ENCODE assay signal across 1 cellular context in the genomic region with DNA sequence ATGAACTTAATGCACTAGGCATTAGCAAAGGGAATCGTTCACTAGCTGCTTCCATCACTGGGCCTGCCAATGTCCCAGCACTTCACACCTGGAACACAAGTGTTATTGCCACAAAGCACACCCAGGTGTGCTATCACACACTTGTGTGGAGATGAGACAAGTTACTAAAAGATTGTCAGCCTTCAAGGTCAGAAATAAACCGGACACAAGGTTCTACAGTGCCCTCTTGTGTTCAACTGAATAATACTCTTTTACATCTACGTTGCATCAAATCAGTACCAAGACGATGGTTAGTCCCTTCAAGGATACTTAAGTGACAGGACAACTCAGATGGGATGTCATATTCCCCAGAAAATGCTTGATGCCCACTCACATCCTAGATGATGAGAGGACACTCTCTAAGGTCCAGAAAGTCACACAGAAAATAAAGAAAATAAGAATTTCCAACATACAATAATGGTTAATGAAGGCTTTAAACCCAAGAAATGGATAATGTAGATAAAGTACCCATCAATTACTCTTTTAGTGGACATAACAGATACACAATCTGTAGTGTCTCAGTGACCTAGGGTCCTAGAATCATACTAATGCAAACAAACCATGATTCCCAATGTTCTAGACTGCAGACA.
TF ChIP-seq lines count a peak whose summit lies in the region.

No MANE protein-coding gene starts in this region.

TF ChIP-seq in HepG2, 621 proteins besides CTCF, POLR2A, EP300 and RAD21 (continued from another document and continues in another):
- TF ChIP-seq, protein P1, sequence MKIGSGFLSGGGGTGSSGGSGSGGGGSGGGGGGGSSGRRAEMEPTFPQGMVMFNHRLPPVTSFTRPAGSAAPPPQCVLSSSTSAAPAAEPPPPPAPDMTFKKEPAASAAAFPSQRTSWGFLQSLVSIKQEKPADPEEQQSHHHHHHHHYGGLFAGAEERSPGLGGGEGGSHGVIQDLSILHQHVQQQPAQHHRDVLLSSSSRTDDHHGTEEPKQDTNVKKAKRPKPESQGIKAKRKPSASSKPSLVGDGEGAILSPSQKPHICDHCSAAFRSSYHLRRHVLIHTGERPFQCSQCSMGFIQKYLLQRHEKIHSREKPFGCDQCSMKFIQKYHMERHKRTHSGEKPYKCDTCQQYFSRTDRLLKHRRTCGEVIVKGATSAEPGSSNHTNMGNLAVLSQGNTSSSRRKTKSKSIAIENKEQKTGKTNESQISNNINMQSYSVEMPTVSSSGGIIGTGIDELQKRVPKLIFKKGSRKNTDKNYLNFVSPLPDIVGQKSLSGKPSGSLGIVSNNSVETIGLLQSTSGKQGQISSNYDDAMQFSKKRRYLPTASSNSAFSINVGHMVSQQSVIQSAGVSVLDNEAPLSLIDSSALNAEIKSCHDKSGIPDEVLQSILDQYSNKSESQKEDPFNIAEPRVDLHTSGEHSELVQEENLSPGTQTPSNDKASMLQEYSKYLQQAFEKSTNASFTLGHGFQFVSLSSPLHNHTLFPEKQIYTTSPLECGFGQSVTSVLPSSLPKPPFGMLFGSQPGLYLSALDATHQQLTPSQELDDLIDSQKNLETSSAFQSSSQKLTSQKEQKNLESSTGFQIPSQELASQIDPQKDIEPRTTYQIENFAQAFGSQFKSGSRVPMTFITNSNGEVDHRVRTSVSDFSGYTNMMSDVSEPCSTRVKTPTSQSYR (CRISPR knock-in tag; IDR thresholded peaks at IDR 0.05; ENCODE audit: borderline replicate concordance) = no peak
- TF ChIP-seq, protein P2, sequence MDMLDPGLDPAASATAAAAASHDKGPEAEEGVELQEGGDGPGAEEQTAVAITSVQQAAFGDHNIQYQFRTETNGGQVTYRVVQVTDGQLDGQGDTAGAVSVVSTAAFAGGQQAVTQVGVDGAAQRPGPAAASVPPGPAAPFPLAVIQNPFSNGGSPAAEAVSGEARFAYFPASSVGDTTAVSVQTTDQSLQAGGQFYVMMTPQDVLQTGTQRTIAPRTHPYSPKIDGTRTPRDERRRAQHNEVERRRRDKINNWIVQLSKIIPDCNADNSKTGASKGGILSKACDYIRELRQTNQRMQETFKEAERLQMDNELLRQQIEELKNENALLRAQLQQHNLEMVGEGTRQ (IDR thresholded peaks at IDR 0.05; ENCODE audit: low read depth, low read length) = no peak; the same call in 1 of the 2 replicates
- TF ChIP-seq, protein P2 (CRISPR knock-in tag; IDR thresholded peaks at IDR 0.05; ENCODE audit: borderline replicate concordance) = no peak
- TF ChIP-seq, protein P3, sequence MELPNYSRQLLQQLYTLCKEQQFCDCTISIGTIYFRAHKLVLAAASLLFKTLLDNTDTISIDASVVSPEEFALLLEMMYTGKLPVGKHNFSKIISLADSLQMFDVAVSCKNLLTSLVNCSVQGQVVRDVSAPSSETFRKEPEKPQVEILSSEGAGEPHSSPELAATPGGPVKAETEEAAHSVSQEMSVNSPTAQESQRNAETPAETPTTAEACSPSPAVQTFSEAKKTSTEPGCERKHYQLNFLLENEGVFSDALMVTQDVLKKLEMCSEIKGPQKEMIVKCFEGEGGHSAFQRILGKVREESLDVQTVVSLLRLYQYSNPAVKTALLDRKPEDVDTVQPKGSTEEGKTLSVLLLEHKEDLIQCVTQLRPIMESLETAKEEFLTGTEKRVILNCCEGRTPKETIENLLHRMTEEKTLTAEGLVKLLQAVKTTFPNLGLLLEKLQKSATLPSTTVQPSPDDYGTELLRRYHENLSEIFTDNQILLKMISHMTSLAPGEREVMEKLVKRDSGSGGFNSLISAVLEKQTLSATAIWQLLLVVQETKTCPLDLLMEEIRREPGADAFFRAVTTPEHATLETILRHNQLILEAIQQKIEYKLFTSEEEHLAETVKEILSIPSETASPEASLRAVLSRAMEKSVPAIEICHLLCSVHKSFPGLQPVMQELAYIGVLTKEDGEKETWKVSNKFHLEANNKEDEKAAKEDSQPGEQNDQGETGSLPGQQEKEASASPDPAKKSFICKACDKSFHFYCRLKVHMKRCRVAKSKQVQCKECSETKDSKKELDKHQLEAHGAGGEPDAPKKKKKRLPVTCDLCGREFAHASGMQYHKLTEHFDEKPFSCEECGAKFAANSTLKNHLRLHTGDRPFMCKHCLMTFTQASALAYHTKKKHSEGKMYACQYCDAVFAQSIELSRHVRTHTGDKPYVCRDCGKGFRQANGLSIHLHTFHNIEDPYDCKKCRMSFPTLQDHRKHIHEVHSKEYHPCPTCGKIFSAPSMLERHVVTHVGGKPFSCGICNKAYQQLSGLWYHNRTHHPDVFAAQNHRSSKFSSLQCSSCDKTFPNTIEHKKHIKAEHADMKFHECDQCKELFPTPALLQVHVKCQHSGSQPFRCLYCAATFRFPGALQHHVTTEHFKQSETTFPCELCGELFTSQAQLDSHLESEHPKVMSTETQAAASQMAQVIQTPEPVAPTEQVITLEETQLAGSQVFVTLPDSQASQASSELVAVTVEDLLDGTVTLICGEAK (IDR thresholded peaks at IDR 0.05) = no peak
- TF ChIP-seq, protein P3 (CRISPR knock-in tag; IDR thresholded peaks at IDR 0.05) = no peak
- TF ChIP-seq RBM22 (optimal IDR thresholded peaks at IDR 0.05; ENCODE audit: low read length) (peak; percentile 48), SIN3A (IDR thresholded peaks at IDR 0.05; ENCODE audit: borderline replicate concordance, low read depth, low read length) (no peak), EHMT2 (IDR thresholded peaks at IDR 0.05; ENCODE audit: borderline replicate concordance, low read depth, low read length) (no peak), ZNF383 (CRISPR knock-in tag; IDR thresholded peaks at IDR 0.05; ENCODE audit: borderline replicate concordance) (no peak), MIXL1 (CRISPR knock-in tag; IDR thresholded peaks at IDR 0.05) (0 out of 2 replicates have a peak, but pooled peaks have one; percentile 11), STAG1 (CRISPR knock-in tag; IDR thresholded peaks at IDR 0.05) (peak; percentile 88), ZNF788 (CRISPR knock-in tag; IDR thresholded peaks at IDR 0.05; ENCODE audit: borderline replicate concordance) (no peak), SMC3 (IDR thresholded peaks at IDR 0.05; ENCODE audit: low read length) (peak; percentile 63; the same call in 1 of the 2 replicates), GATAD2A (CRISPR knock-in tag; IDR thresholded peaks at IDR 0.05) (0 out of 2 replicates have a peak, but pooled peaks have one; percentile 32), SKI (IDR thresholded peaks at IDR 0.05; ENCODE audit: partially characterized antibody) (no peak), FOXC1 (CRISPR knock-in tag; IDR thresholded peaks at IDR 0.05; ENCODE audit: borderline replicate concordance) (no peak), GABPA (IDR thresholded peaks at IDR 0.05; ENCODE audit: low read depth, low read length) (no peak), GABPA (CRISPR knock-in tag; IDR thresholded peaks at IDR 0.05; ENCODE audit: low read depth) (no peak), PHF8 (CRISPR knock-in tag; IDR thresholded peaks at IDR 0.05) (no peak), ZZZ3 (CRISPR knock-in tag; IDR thresholded peaks at IDR 0.05; ENCODE audit: borderline replicate concordance) (no peak), PITX1 (CRISPR knock-in tag; IDR thresholded peaks at IDR 0.05) (no peak), ZSCAN29 (CRISPR knock-in tag; conservative IDR thresholded peaks at IDR 0.05) (no peak), ZNF761 (CRISPR knock-in tag; conservative IDR thresholded peaks at IDR 0.05) (no peak), YEATS2 (CRISPR knock-in tag; IDR thresholded peaks at IDR 0.05; ENCODE audit: borderline replicate concordance) (no peak)
- TF ChIP-seq, protein P4, sequence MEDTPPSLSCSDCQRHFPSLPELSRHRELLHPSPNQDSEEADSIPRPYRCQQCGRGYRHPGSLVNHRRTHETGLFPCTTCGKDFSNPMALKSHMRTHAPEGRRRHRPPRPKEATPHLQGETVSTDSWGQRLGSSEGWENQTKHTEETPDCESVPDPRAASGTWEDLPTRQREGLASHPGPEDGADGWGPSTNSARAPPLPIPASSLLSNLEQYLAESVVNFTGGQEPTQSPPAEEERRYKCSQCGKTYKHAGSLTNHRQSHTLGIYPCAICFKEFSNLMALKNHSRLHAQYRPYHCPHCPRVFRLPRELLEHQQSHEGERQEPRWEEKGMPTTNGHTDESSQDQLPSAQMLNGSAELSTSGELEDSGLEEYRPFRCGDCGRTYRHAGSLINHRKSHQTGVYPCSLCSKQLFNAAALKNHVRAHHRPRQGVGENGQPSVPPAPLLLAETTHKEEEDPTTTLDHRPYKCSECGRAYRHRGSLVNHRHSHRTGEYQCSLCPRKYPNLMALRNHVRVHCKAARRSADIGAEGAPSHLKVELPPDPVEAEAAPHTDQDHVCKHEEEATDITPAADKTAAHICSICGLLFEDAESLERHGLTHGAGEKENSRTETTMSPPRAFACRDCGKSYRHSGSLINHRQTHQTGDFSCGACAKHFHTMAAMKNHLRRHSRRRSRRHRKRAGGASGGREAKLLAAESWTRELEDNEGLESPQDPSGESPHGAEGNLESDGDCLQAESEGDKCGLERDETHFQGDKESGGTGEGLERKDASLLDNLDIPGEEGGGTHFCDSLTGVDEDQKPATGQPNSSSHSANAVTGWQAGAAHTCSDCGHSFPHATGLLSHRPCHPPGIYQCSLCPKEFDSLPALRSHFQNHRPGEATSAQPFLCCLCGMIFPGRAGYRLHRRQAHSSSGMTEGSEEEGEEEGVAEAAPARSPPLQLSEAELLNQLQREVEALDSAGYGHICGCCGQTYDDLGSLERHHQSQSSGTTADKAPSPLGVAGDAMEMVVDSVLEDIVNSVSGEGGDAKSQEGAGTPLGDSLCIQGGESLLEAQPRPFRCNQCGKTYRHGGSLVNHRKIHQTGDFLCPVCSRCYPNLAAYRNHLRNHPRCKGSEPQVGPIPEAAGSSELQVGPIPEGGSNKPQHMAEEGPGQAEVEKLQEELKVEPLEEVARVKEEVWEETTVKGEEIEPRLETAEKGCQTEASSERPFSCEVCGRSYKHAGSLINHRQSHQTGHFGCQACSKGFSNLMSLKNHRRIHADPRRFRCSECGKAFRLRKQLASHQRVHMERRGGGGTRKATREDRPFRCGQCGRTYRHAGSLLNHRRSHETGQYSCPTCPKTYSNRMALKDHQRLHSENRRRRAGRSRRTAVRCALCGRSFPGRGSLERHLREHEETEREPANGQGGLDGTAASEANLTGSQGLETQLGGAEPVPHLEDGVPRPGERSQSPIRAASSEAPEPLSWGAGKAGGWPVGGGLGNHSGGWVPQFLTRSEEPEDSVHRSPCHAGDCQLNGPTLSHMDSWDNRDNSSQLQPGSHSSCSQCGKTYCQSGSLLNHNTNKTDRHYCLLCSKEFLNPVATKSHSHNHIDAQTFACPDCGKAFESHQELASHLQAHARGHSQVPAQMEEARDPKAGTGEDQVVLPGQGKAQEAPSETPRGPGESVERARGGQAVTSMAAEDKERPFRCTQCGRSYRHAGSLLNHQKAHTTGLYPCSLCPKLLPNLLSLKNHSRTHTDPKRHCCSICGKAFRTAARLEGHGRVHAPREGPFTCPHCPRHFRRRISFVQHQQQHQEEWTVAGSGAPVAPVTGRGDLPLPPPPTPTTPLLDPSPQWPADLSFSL (CRISPR knock-in tag; IDR thresholded peaks at IDR 0.05) = 0 out of 2 replicates have a peak, but pooled peaks have one; percentile 52
- TF ChIP-seq, protein P5, sequence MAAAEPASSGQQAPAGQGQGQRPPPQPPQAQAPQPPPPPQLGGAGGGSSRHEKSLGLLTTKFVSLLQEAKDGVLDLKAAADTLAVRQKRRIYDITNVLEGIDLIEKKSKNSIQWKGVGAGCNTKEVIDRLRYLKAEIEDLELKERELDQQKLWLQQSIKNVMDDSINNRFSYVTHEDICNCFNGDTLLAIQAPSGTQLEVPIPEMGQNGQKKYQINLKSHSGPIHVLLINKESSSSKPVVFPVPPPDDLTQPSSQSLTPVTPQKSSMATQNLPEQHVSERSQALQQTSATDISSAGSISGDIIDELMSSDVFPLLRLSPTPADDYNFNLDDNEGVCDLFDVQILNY (CRISPR knock-in tag; conservative IDR thresholded peaks at IDR 0.05) = no peak
- TF ChIP-seq, protein P6, sequence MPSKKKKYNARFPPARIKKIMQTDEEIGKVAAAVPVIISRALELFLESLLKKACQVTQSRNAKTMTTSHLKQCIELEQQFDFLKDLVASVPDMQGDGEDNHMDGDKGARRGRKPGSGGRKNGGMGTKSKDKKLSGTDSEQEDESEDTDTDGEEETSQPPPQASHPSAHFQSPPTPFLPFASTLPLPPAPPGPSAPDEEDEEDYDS (CRISPR knock-in tag; IDR thresholded peaks at IDR 0.05) = 0 out of 2 replicates have a peak, but pooled peaks have one; percentile 19
- TF ChIP-seq, protein P7, sequence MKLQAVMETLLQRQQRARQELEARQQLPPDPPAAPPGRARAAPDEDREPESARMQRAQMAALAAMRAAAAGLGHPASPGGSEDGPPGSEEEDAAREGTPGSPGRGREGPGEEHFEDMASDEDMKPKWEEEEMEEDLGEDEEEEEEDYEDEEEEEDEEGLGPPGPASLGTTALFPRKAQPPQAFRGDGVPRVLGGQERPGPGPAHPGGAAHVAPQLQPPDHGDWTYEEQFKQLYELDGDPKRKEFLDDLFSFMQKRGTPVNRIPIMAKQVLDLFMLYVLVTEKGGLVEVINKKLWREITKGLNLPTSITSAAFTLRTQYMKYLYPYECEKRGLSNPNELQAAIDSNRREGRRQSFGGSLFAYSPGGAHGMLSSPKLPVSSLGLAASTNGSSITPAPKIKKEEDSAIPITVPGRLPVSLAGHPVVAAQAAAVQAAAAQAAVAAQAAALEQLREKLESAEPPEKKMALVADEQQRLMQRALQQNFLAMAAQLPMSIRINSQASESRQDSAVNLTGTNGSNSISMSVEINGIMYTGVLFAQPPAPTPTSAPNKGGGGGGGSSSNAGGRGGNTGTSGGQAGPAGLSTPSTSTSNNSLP (IDR thresholded peaks at IDR 0.05; ENCODE audit: low read depth, low read length) = peak; percentile 53; the same call in 1 of the 2 replicates
